1 cellular context compared by ENCODE assay signal in the genomic region with DNA sequence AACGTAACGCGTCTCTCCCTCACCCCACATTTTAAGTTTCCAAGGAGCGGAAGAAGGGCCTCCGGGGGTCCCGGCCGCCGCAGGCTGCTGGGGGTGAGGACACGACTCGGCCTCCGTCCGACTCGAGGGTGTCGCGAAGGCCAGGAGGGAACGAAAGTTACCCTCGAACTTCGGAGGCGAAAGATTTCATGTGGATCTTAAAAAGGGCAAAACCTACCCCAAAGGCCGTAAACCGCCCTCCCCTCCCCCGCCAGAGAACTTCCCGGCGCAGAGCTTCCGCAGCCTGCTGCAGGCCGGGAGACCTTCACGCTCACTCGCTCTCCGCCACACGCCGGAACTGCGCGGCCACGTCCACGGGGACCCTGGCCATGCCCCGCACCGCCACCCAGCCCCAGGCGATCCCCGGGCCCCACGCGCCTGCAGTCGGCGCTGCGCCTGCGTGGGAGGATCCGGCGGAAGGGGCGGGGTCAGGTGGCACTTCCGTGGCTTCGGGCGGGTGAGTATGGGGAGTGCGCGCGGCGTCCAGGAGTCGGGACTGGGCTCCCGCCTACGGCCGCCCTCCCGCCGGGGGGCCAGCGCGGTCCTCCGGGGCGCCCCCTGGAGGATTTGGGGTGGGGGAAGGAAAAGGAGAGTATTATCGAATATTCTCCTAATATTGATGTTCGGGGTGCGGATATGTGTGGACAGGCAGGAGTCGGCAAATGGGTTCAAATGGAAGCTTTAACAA.
TF ChIP-seq lines count a peak whose summit lies in the region.

A gene (plus strand): TSS at position 474 of the 727 bp plus-strand sequence. CDS start 19,755 bp downstream, outside the sequence.

TF ChIP-seq in K562, 482 proteins besides CTCF, POLR2A, EP300 and RAD21 (continued from another document and continues in another):
- TF ChIP-seq, protein P1, sequence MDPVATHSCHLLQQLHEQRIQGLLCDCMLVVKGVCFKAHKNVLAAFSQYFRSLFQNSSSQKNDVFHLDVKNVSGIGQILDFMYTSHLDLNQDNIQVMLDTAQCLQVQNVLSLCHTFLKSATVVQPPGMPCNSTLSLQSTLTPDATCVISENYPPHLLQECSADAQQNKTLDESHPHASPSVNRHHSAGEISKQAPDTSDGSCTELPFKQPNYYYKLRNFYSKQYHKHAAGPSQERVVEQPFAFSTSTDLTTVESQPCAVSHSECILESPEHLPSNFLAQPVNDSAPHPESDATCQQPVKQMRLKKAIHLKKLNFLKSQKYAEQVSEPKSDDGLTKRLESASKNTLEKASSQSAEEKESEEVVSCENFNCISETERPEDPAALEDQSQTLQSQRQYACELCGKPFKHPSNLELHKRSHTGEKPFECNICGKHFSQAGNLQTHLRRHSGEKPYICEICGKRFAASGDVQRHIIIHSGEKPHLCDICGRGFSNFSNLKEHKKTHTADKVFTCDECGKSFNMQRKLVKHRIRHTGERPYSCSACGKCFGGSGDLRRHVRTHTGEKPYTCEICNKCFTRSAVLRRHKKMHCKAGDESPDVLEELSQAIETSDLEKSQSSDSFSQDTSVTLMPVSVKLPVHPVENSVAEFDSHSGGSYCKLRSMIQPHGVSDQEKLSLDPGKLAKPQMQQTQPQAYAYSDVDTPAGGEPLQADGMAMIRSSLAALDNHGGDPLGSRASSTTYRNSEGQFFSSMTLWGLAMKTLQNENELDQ (CRISPR knock-in tag; IDR thresholded peaks at IDR 0.05; ENCODE audit: borderline replicate concordance): 0 out of 2 replicates have a peak, but pooled peaks have one; percentile 51
- TF ChIP-seq SIN3A (IDR thresholded peaks at IDR 0.05; ENCODE audit: borderline replicate concordance in 2 of 2, control insufficient read depth in 1 of 2, low read depth in 2 of 2, low read length in 2 of 2) (no peak), NCOA6 (IDR thresholded peaks at IDR 0.05) (peak; percentile 61; the same call in 1 of the 2 replicates), U2AF1 (optimal IDR thresholded peaks at IDR 0.05; ENCODE audit: low read depth, low read length) (peak; percentile 56), ZC3H8 (IDR thresholded peaks at IDR 0.05) (no peak), CBFB (CRISPR knock-in tag; IDR thresholded peaks at IDR 0.05) (no peak), FOXJ3 (CRISPR knock-in tag; IDR thresholded peaks at IDR 0.05) (no peak), RHOXF2B (CRISPR knock-in tag; conservative IDR thresholded peaks at IDR 0.05) (no peak), PHB2 (IDR thresholded peaks at IDR 0.05; ENCODE audit: low read depth) (no peak), KAT7 (CRISPR knock-in tag; IDR thresholded peaks at IDR 0.05; ENCODE audit: borderline replicate concordance) (no peak), ZNF311 (CRISPR knock-in tag; IDR thresholded peaks at IDR 0.05) (no peak), FUS (optimal IDR thresholded peaks at IDR 0.05; ENCODE audit: low read depth, low read length) (no peak), TEAD1 (CRISPR knock-in tag; IDR thresholded peaks at IDR 0.05) (peak in 1 of 2 experiments; percentile 63; a peak in 1 of 4 replicates), NFE2L1 (tag; IDR thresholded peaks at IDR 0.05; ENCODE audit: borderline replicate concordance, low read depth) (no peak), ZNF408 (CRISPR knock-in tag; IDR thresholded peaks at IDR 0.05; ENCODE audit: low read depth) (no peak), ZNF644 (tag; IDR thresholded peaks at IDR 0.05; ENCODE audit: low read depth) (no peak), TCF3 (CRISPR knock-in tag; IDR thresholded peaks at IDR 0.05) (peak; percentile 26; the same call in 1 of the 2 replicates), TRIM24 (IDR thresholded peaks at IDR 0.05) (no peak), SPI1 (IDR thresholded peaks at IDR 0.05; ENCODE audit: borderline replicate concordance, low read depth, low read length) (0 out of 2 replicates have a peak, but pooled peaks have one; percentile 17), ZNF23 (CRISPR knock-in tag; IDR thresholded peaks at IDR 0.05) (no peak), ZNF347 (CRISPR knock-in tag; IDR thresholded peaks at IDR 0.05; ENCODE audit: low read depth) (no peak), TBP (optimal IDR thresholded peaks at IDR 0.05; ENCODE audit: low read depth, low read length) (peak; percentile 82), LEF1 (IDR thresholded peaks at IDR 0.05) (no peak), TAF1 (IDR thresholded peaks at IDR 0.05; ENCODE audit: control insufficient read depth, extremely low read depth, insufficient read depth, low read length, severe bottlenecking) (peak; percentile 92)
- TF ChIP-seq, protein P2, sequence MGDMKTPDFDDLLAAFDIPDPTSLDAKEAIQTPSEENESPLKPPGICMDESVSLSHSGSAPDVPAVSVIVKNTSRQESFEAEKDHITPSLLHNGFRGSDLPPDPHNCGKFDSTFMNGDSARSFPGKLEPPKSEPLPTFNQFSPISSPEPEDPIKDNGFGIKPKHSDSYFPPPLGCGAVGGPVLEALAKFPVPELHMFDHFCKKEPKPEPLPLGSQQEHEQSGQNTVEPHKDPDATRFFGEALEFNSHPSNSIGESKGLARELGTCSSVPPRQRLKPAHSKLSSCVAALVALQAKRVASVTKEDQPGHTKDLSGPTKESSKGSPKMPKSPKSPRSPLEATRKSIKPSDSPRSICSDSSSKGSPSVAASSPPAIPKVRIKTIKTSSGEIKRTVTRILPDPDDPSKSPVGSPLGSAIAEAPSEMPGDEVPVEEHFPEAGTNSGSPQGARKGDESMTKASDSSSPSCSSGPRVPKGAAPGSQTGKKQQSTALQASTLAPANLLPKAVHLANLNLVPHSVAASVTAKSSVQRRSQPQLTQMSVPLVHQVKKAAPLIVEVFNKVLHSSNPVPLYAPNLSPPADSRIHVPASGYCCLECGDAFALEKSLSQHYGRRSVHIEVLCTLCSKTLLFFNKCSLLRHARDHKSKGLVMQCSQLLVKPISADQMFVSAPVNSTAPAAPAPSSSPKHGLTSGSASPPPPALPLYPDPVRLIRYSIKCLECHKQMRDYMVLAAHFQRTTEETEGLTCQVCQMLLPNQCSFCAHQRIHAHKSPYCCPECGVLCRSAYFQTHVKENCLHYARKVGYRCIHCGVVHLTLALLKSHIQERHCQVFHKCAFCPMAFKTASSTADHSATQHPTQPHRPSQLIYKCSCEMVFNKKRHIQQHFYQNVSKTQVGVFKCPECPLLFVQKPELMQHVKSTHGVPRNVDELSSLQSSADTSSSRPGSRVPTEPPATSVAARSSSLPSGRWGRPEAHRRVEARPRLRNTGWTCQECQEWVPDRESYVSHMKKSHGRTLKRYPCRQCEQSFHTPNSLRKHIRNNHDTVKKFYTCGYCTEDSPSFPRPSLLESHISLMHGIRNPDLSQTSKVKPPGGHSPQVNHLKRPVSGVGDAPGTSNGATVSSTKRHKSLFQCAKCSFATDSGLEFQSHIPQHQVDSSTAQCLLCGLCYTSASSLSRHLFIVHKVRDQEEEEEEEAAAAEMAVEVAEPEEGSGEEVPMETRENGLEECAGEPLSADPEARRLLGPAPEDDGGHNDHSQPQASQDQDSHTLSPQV (IDR thresholded peaks at IDR 0.05): 0 out of 2 replicates have a peak, but pooled peaks have one; percentile 33
- TF ChIP-seq, protein P3, sequence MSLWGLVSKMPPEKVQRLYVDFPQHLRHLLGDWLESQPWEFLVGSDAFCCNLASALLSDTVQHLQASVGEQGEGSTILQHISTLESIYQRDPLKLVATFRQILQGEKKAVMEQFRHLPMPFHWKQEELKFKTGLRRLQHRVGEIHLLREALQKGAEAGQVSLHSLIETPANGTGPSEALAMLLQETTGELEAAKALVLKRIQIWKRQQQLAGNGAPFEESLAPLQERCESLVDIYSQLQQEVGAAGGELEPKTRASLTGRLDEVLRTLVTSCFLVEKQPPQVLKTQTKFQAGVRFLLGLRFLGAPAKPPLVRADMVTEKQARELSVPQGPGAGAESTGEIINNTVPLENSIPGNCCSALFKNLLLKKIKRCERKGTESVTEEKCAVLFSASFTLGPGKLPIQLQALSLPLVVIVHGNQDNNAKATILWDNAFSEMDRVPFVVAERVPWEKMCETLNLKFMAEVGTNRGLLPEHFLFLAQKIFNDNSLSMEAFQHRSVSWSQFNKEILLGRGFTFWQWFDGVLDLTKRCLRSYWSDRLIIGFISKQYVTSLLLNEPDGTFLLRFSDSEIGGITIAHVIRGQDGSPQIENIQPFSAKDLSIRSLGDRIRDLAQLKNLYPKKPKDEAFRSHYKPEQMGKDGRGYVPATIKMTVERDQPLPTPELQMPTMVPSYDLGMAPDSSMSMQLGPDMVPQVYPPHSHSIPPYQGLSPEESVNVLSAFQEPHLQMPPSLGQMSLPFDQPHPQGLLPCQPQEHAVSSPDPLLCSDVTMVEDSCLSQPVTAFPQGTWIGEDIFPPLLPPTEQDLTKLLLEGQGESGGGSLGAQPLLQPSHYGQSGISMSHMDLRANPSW (CRISPR knock-in tag; IDR thresholded peaks at IDR 0.05): no peak
- TF ChIP-seq, protein P4, sequence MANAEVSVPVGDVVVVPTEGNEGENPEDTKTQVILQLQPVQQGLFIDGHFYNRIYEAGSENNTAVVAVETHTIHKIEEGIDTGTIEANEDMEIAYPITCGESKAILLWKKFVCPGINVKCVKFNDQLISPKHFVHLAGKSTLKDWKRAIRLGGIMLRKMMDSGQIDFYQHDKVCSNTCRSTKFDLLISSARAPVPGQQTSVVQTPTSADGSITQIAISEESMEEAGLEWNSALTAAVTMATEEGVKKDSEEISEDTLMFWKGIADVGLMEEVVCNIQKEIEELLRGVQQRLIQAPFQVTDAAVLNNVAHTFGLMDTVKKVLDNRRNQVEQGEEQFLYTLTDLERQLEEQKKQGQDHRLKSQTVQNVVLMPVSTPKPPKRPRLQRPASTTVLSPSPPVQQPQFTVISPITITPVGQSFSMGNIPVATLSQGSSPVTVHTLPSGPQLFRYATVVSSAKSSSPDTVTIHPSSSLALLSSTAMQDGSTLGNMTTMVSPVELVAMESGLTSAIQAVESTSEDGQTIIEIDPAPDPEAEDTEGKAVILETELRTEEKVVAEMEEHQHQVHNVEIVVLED (CRISPR knock-in tag; IDR thresholded peaks at IDR 0.05): peak; percentile 72
- TF ChIP-seq, protein P5, sequence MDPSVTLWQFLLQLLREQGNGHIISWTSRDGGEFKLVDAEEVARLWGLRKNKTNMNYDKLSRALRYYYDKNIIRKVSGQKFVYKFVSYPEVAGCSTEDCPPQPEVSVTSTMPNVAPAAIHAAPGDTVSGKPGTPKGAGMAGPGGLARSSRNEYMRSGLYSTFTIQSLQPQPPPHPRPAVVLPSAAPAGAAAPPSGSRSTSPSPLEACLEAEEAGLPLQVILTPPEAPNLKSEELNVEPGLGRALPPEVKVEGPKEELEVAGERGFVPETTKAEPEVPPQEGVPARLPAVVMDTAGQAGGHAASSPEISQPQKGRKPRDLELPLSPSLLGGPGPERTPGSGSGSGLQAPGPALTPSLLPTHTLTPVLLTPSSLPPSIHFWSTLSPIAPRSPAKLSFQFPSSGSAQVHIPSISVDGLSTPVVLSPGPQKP (CRISPR knock-in tag; IDR thresholded peaks at IDR 0.05): no peak
- TF ChIP-seq, protein P6, sequence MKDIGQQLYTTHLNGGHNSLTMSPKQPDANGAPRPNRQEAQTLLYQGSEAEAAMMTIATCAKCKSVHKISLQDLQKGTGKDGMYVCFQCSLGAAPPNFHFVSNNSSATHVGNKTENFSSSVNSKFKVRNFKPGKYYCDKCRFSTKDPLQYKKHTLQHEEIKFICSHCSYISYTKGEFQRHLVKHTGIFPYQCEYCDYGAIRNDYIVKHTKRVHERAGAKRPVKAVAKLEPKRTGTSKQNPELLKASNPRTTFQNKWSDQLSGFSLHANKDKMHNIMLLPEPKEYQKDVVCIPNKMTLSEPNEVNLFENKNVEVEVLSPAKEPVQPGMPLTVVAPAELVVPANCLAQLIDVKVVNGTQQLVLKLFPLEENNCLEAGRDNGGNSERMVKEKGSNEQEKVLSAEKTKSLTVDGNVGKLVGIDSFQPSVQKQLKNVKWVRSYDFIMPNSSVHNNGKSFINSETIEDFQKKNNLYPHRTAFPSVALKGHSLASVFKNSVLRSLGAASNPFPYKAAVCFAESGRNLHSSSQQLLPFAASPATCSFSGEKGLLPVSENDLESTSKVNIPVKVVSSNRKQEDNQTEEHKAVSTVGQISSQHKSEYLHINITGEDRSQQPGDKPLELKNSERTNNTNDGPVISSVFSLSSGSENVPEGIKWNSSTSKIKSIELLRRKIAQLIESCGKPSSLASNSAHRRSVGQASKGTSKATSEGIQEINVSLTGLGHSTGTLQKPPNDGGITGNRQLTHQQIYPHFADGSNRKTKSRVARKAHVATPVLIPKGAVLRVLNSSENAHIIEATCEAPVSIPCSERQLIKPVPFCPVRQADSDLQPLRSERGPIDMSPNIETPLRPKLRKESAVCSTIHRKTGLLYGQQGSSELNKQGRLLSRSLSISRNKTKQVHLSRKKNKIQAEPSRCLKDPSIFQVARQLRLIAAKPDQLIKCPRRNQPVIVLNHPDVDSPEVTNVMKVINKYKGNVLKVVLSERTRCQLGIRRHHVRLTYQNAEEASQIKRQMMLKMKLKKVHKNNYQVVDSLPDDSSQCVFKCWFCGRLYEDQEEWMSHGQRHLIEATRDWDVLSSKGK (CRISPR knock-in tag; IDR thresholded peaks at IDR 0.05): no peak
- TF ChIP-seq, protein P7, sequence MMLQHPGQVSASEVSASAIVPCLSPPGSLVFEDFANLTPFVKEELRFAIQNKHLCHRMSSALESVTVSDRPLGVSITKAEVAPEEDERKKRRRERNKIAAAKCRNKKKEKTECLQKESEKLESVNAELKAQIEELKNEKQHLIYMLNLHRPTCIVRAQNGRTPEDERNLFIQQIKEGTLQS (IDR thresholded peaks at IDR 0.05): no peak
- TF ChIP-seq, protein P7 (CRISPR knock-in tag; conservative IDR thresholded peaks at IDR 0.05): no peak
- TF ChIP-seq, protein P8, sequence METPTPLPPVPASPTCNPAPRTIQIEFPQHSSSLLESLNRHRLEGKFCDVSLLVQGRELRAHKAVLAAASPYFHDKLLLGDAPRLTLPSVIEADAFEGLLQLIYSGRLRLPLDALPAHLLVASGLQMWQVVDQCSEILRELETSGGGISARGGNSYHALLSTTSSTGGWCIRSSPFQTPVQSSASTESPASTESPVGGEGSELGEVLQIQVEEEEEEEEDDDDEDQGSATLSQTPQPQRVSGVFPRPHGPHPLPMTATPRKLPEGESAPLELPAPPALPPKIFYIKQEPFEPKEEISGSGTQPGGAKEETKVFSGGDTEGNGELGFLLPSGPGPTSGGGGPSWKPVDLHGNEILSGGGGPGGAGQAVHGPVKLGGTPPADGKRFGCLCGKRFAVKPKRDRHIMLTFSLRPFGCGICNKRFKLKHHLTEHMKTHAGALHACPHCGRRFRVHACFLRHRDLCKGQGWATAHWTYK (CRISPR knock-in tag; IDR thresholded peaks at IDR 0.05): peak; percentile 98
